Comparison of ENCODE assay signal across 8 cellular contexts in genomic region chr7:38169862-38170261, GRCh38. TPM values are rescaled to one million over a fixed set of nuclear protein-coding genes. Genes with fewer than 3 reads are reported as not detected.
A peak's percentile ranks its signal among the peaks of the same experiment; 100 is the strongest.
DNase-seq lines count a peak whose midpoint lies in the region; ATAC-seq, FAIRE-seq and TF ChIP-seq lines count a peak whose summit lies in the region.

No MANE protein-coding gene starts in this region.

- intact Hi-C loops in Calu3 (cut with micrococcal nuclease; ENCODE audit: unreplicated experiment) (no loop called here), HCT116 (cut with micrococcal nuclease) (no loop called here), kidney (cut with DNase I) (no loop called here)

- H3K9me3 ChIP-seq in HCT116 (ENCODE audit: control insufficient read depth in 1 of 2, insufficient read depth in 1 of 2, low read depth in 1 of 2, low read length in 2 of 2) (no peaks in the 10 kb centered on the region), kidney (ENCODE audit: control insufficient read depth in 1 of 2, low read length in 2 of 2) (no peaks in the 10 kb centered on the region), T-helper 17 cell (ENCODE audit: control insufficient read depth, low read length, poor library complexity, severe bottlenecking) (no peaks in the 10 kb centered on the region)

- RAD21 ChIA-PET in HCT116 (lab: Charles Lee; ENCODE audit: low non-redundant PET in 1 of 2, low total read pairs in 2 of 2, uncharacterized antibody in 2 of 2, unreplicated experiment in 2 of 2), result no interaction called here

- POLR2A ChIA-PET in HCT116 (lab: Charles Lee) (interaction anchor here (1.8 kb wide), 1 partner anchor 8 kb away, joined by 6 read pairs; the partner anchor contains the start of gene STARD3NL), RWPE1 (lab: Yijun Ruan, JAX; ENCODE audit: low non-redundant PET) (no interaction called here)

- H3K27me3 Mint-ChIP-seq in Calu3 (ENCODE audit: unreplicated experiment) (no peaks in the 10 kb centered on the region), T-helper 17 cell (peaks cover 30% of the 10 kb centered on the region)

- TF ChIP-seq POLR2A in HCT116 (IDR thresholded peaks at IDR 0.05; ENCODE audit: borderline replicate concordance, extremely low read depth, insufficient read depth, insufficient read length), result no peak

- no peak overlapping the region for H3K27ac ChIP-seq in HCT116 (ENCODE audit: low read depth, low read length)
- no peak overlapping the region for H3K27ac ChIP-seq in RWPE1
- no peak overlapping the region for H3K27ac ChIP-seq in kidney (ENCODE audit: low read depth in 2 of 2, low read length in 2 of 2)

- H3K4me1 ChIP-seq in HCT116 (ENCODE audit: control insufficient read depth in 1 of 2, insufficient read depth in 2 of 2, low read length in 2 of 2) (0 out of 4 replicates have a peak, but pooled peaks cover 0 to 2% of the 10 kb centered on the region in 2 experiments), kidney (ENCODE audit: control insufficient read depth in 1 of 2, insufficient read depth in 1 of 2, low read depth in 1 of 2, low read length in 2 of 2) (no peaks in the 10 kb centered on the region)

- CTCF ChIA-PET in Calu3 (lab: Charles Lee), result interaction anchor here (0.6 to 1.9 kb wide), 8 partner anchors 8 to 277 kb away, joined by 3 to 6 read pairs (median 4); partner anchors contain the start of gene STARD3NL
- CTCF ChIA-PET in HCT116 (lab: Charles Lee), result interaction anchor here (1.1 kb wide), 1 partner anchor 46 kb away, joined by 6 read pairs; no protein-coding TSS in a partner anchor
- CTCF ChIA-PET in RWPE1 (lab: Yijun Ruan, JAX), result no interaction called here

- H3K4me3 ChIP-seq in HCT116 (replicated peaks in 1 of 2; ENCODE audit: low read depth in 1 of 2, low read length in 2 of 2) (no peak overlapping the region), kidney (ENCODE audit: low read length in 2 of 2) (no peak overlapping the region)

- TF ChIP-seq CTCF in Calu3 (IDR thresholded peaks at IDR 0.05; ENCODE audit: unreplicated experiment) (no peak), HCT116 (IDR thresholded peaks at IDR 0.05 in 2 of 3, conservative IDR thresholded peaks at IDR 0.05 in 1 of 3; ENCODE audit: borderline replicate concordance in 1 of 3, insufficient read depth in 1 of 3, low read depth in 2 of 3, low read length in 2 of 3) (no peak), RWPE1 (conservative IDR thresholded peaks at IDR 0.05; ENCODE audit: low read depth) (no peak), kidney (IDR thresholded peaks at IDR 0.05; ENCODE audit: borderline replicate concordance, extremely low read depth, insufficient read depth) (no peak)

- no peaks in the 10 kb centered on the region for H3K9me2 ChIP-seq in HCT116 (ENCODE audit: insufficient read depth)

- H3K36me3 ChIP-seq in HCT116 (ENCODE audit: control insufficient read depth in 1 of 2, insufficient read depth in 2 of 2, low read length in 2 of 2), result no peaks in the 10 kb centered on the region
- H3K36me3 ChIP-seq in kidney (ENCODE audit: control insufficient read depth in 1 of 2, insufficient read depth in 2 of 2, low read length in 2 of 2), result no peaks in the 10 kb centered on the region

- no peak overlapping the region for H2AFZ ChIP-seq in HCT116 (ENCODE audit: low read depth, low read length, poor library complexity, severe bottlenecking)

- H3K9me3 Mint-ChIP-seq in Calu3 (ENCODE audit: low read depth, unreplicated experiment), result no peaks in the 10 kb centered on the region

- no peaks in the 10 kb centered on the region for H3K79me2 ChIP-seq in HCT116 (ENCODE audit: insufficient read depth, low read length)

- DNase-seq in Calu3 (peak; percentile 83), HCT116 (ENCODE audit: low read depth, low spot score) (no peak), RWPE1 (ENCODE audit: low spot score) (peak; percentile 23), kidney (peak; percentile 85), nucleus accumbens (lab: John Stamatoyannopoulos, UW) (no peak), NCI-H345 treated with DMSO at 0.1 percent for 48 hours (lab: John Stamatoyannopoulos, UW; ENCODE audit: unreplicated experiment) (no peak), T-helper 17 cell (no peak), epidermal melanocyte (ENCODE audit: insufficient read length, low spot score) (no peak)

- no peaks in the 10 kb centered on the region for H4K20me1 ChIP-seq in HCT116 (ENCODE audit: insufficient read depth)

- BruUV-seq in Calu3 (replicated peaks; lab: Mats Ljungman, UMichigan) (no TSS peak), HCT116 (replicated peaks; lab: Mats Ljungman, UMichigan) (no TSS peak)

- TF ChIP-seq RAD21 in HCT116 (IDR thresholded peaks at IDR 0.05; ENCODE audit: low read depth), result no peak

- H3K4me3 Mint-ChIP-seq in Calu3 (ENCODE audit: low read depth, unreplicated experiment) (no peak overlapping the region), T-helper 17 cell (no peak overlapping the region)

- ATAC-seq in HCT116, result peak; percentile 65
- ATAC-seq in T-helper 17 cell, result no peak

- no peak overlapping the region for H3K9ac ChIP-seq in HCT116 (ENCODE audit: low read length)
- no peak overlapping the region for H3K9ac ChIP-seq in kidney (ENCODE audit: low read length in 2 of 2)

- H3K27ac Mint-ChIP-seq in Calu3 (ENCODE audit: unreplicated experiment) (no peak overlapping the region), T-helper 17 cell (no peak overlapping the region)

- no peaks in the 10 kb centered on the region for H3K27me3 ChIP-seq in HCT116 (ENCODE audit: insufficient read depth, low read length)

- H3K4me1 Mint-ChIP-seq in Calu3 (ENCODE audit: low read depth, unreplicated experiment) (peaks cover 31% of the 10 kb centered on the region), T-helper 17 cell (peaks cover 6% of the 10 kb centered on the region)

- H3K36me3 Mint-ChIP-seq in Calu3 (ENCODE audit: insufficient read depth, unreplicated experiment) (no peaks in the 10 kb centered on the region), T-helper 17 cell (ENCODE audit: low read depth) (peaks cover 2% of the 10 kb centered on the region)

- FAIRE-seq in kidney (lab: Jason Lieb, UNC), result no peak

- no peak overlapping the region for H3K4me2 ChIP-seq in HCT116 (ENCODE audit: low read length)

TF ChIP-seq in HCT116, 20 proteins besides CTCF, POLR2A, EP300 and RAD21:
- TF ChIP-seq SP1 (IDR thresholded peaks at IDR 0.05; ENCODE audit: low read depth) (no peak), POLR2AphosphoS5 (IDR thresholded peaks at IDR 0.05; ENCODE audit: low read depth, low read length) (no peak), ZNF274 (IDR thresholded peaks at IDR 0.05; ENCODE audit: low read depth, low read length) (no peak), CEBPB (IDR thresholded peaks at IDR 0.05; ENCODE audit: low read depth) (no peak), CBX3 (IDR thresholded peaks at IDR 0.05; ENCODE audit: low read depth) (no peak), ZBTB33 (IDR thresholded peaks at IDR 0.05; ENCODE audit: extremely low read depth, insufficient replicate concordance, low read length) (no peak), SRF (IDR thresholded peaks at IDR 0.05; ENCODE audit: low read depth) (no peak), EZH2 (IDR thresholded peaks at IDR 0.05) (no peak)

RNA-seq across cellular contexts. Expression of gene STARD3NL, which starts 8.2 kb away (rescaled TPM):
- total RNA-seq in Calu3 (2022) (60.7 and 66.4 TPM in 2 replicates), HCT116 (2021; ENCODE audit: unreplicated experiment) (32.0 TPM), kidney (41.0 TPM), T-helper 17 cell (10 to 100 TPM; 14.1 to 18.0 TPM)
- 14.0 and 18.7 TPM in 2 replicates for polyA plus RNA-seq in HCT116 (2012)
- polyA plus RNA-seq in kidney (ENCODE audit: insufficient read depth, low read depth, low replicate concordance), result 47.9 TPM

Comparison
In these comparisons a context has a peak if more than half of its experiments do, and no peak if none do; other contexts are left out.
1. DNase-seq: peak in Calu3 (single experiment), RWPE1 (single experiment) and kidney (single experiment); none in HCT116 (single experiment), nucleus accumbens (0 of 56), NCI-H345 treated with DMSO at 0.1 percent for 48 hours (single experiment), T-helper 17 cell (0 of 3) and epidermal melanocyte (single experiment).